Comparison of ENCODE assay signal across 12 cellular contexts in the genomic region with DNA sequence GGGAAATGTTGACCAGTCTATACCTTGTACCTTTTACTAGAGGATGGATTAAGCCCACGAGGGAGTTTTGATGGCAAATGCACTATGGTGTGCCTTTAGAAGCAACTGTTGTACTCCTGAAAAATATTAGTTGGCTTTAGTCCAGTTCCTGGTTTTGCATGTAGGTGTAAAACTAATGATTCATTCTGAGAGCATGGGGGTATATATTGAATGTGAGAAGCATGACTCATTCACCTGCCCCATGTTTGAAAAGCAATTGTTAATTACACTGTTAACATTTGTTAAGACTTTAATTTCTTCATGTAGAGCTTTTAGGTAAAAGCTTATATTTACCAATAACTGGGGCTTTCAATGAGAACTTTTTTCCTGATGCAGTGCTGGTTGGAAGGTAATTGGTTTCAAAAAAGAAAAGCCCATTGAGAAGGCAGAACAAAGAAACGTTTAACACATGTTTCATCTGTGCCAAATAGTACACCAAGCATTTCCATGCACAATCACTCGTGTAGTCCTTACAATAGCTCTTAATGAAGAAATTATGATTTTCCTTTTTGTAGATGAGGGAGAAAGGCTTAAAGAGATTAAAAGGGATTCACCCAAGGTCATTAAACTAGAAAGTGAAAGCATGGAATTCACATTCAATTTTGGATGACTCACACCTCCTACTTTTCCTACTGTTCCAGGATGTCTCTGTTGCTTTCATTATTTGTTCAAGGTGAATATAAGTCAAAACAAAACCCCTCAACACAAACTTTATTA.
DNase-seq lines count a peak whose midpoint lies in the region; ATAC-seq, FAIRE-seq and TF ChIP-seq lines count a peak whose summit lies in the region.
"Had no signal": no experiment of that assay in that cellular context is flagged by ENCODE, and none has a peak within 500 bp of the region (broad histone marks: within the 10 kb centered on the region; RNA-seq: fewer than 3 reads in every experiment).

No MANE protein-coding gene starts in this region.

- in situ Hi-C loops in HepG2 (cut with HindIII; ENCODE audit: extremely low pct_ligation_motif_present, low pct_unique_long_range_greater_than_20kb), result no loop called here

- WGBS in HepG2 (ENCODE audit: low lambda C conversion rate), result 64% methylated on average over 3 of the region's 3 CpGs
- WGBS in psoas muscle, 3 donors, result 37 to 54% (median 39%) methylated on average over 3 of the region's 3 CpGs

- H3K27ac ChIP-seq in HepG2 (ENCODE audit: extremely low read length, insufficient read depth, low read length), result no peak overlapping the region
- no peak overlapping the region for H3K27ac ChIP-seq in psoas muscle

- TF ChIP-seq RAD21 in HepG2 (CRISPR knock-in tag; IDR thresholded peaks at IDR 0.05), result no peak

- peak; percentile 83 for ATAC-seq in GM18502 (IDR thresholded peaks at IDR 0.05; ENCODE audit: poor library complexity, unreplicated experiment)
- ATAC-seq in HG02884 (IDR thresholded peaks at IDR 0.05; ENCODE audit: unreplicated experiment), result peak; percentile 60
- ATAC-seq in HepG2, result no peak
- no peak for ATAC-seq in HG02798 (IDR thresholded peaks at IDR 0.05; ENCODE audit: poor library complexity, unreplicated experiment)
- no peak for ATAC-seq in psoas muscle
- ATAC-seq: effector memory CD8-positive, alpha-beta T cell; T-cell had no signal

- TF ChIP-seq POLR2A in HepG2 (IDR thresholded peaks at IDR 0.05; ENCODE audit: insufficient read depth in 1 of 2, low read depth in 2 of 2, low read length in 2 of 2), result no peak

- TF ChIP-seq CTCF in HepG2 (CRISPR knock-in tag; IDR thresholded peaks at IDR 0.05), result no peak
- TF ChIP-seq CTCF in psoas muscle (IDR thresholded peaks at IDR 0.05), result no peak

- no peak overlapping the region for H3K9ac ChIP-seq in HepG2 (ENCODE audit: insufficient read depth, low read depth, low read length)

- CTCF ChIA-PET in HepG2 (lab: Yijun Ruan, JAX; ENCODE audit: low intra/inter-chr PET ratio, low total read pairs), result no interaction called here

- POLR2A ChIA-PET in HepG2 (lab: Yijun Ruan, JAX), result no interaction called here

- TF ChIP-seq EP300 in HepG2 (IDR thresholded peaks at IDR 0.05; ENCODE audit: low read depth in 2 of 2, low read length in 2 of 2), result no peak
- no peak for TF ChIP-seq EP300 in HepG2 (CRISPR knock-in tag; IDR thresholded peaks at IDR 0.05; ENCODE audit: borderline replicate concordance)

- no peaks in the 10 kb centered on the region for H3K36me3 ChIP-seq in HepG2 (replicated peaks in 1 of 2; ENCODE audit: control insufficient read depth in 1 of 2, insufficient read depth in 2 of 2, low read length in 2 of 2)
- no peaks in the 10 kb centered on the region for H3K36me3 ChIP-seq in psoas muscle (ENCODE audit: insufficient read depth in 1 of 2, low read depth in 1 of 2)

- H3K9me3 ChIP-seq in HepG2 (ENCODE audit: low read length) (no peaks in the 10 kb centered on the region), psoas muscle (no peaks in the 10 kb centered on the region)

- intact Hi-C loops in HepG2 (cut with micrococcal nuclease; ENCODE audit: unreplicated experiment), result no loop called here
- intact Hi-C loops in psoas muscle (cut with DNase I), result loop anchor here in 1 of 2 donors (1.0 kb wide), 1 partner anchor 15 kb away; no protein-coding TSS in a partner anchor

- no peak for FAIRE-seq in HepG2 (lab: Jason Lieb, UNC)

- no peak overlapping the region for H3K4me2 ChIP-seq in HepG2 (ENCODE audit: low read depth, low read length)

- no peak overlapping the region for H3K4me3 ChIP-seq in HepG2 (replicated peaks in 1 of 3; ENCODE audit: insufficient read depth in 1 of 3, low read depth in 2 of 3, low read length in 3 of 3)
- no peak overlapping the region for H3K4me3 ChIP-seq in psoas muscle

- no TSS peak for BruUV-seq in HepG2 (replicated peaks; lab: Mats Ljungman, UMichigan)

- DNase-seq in RKO (ENCODE audit: low spot score) (peak; percentile 16), HepG2 (ENCODE audit: low spot score) (peak; percentile 21), psoas muscle (no peak), NCI-H1092 (lab: John Stamatoyannopoulos, UW) (no peak), GM03348 (ENCODE audit: low spot score) (no peak)
- DNase-seq: effector memory CD8-positive, alpha-beta T cell; NCI-H1694; stimulated activated CD4-positive, alpha-beta T cell treated with anti-CD3 and anti-CD28 coated beads, Interleukin-15, amount 100 ng/mL, for 24 hours; T-cell had no signal

- H3K27me3 ChIP-seq in HepG2 (ENCODE audit: control insufficient read depth in 1 of 2, insufficient read depth in 2 of 2, low read length in 2 of 2) (no peaks in the 10 kb centered on the region), psoas muscle (ENCODE audit: insufficient read depth in 3 of 3, low read length in 2 of 3) (no peaks in the 10 kb centered on the region)

- no peaks in the 10 kb centered on the region for H4K20me1 ChIP-seq in HepG2 (ENCODE audit: insufficient read depth, low read length)

- H2AFZ ChIP-seq in HepG2 (ENCODE audit: low read length), result no peak overlapping the region

- H3K79me2 ChIP-seq in HepG2 (ENCODE audit: insufficient read depth, low read length), result no peaks in the 10 kb centered on the region

- H3K4me1 ChIP-seq in HepG2 (ENCODE audit: insufficient read depth, low read length) (peaks cover 25% of the 10 kb centered on the region), psoas muscle (no peaks in the 10 kb centered on the region)

TF ChIP-seq in HepG2, 621 proteins besides CTCF, POLR2A, EP300 and RAD21:
- TF ChIP-seq, protein P1, sequence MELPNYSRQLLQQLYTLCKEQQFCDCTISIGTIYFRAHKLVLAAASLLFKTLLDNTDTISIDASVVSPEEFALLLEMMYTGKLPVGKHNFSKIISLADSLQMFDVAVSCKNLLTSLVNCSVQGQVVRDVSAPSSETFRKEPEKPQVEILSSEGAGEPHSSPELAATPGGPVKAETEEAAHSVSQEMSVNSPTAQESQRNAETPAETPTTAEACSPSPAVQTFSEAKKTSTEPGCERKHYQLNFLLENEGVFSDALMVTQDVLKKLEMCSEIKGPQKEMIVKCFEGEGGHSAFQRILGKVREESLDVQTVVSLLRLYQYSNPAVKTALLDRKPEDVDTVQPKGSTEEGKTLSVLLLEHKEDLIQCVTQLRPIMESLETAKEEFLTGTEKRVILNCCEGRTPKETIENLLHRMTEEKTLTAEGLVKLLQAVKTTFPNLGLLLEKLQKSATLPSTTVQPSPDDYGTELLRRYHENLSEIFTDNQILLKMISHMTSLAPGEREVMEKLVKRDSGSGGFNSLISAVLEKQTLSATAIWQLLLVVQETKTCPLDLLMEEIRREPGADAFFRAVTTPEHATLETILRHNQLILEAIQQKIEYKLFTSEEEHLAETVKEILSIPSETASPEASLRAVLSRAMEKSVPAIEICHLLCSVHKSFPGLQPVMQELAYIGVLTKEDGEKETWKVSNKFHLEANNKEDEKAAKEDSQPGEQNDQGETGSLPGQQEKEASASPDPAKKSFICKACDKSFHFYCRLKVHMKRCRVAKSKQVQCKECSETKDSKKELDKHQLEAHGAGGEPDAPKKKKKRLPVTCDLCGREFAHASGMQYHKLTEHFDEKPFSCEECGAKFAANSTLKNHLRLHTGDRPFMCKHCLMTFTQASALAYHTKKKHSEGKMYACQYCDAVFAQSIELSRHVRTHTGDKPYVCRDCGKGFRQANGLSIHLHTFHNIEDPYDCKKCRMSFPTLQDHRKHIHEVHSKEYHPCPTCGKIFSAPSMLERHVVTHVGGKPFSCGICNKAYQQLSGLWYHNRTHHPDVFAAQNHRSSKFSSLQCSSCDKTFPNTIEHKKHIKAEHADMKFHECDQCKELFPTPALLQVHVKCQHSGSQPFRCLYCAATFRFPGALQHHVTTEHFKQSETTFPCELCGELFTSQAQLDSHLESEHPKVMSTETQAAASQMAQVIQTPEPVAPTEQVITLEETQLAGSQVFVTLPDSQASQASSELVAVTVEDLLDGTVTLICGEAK (IDR thresholded peaks at IDR 0.05), result peak; percentile 46; the same call in 1 of the 2 replicates
- TF ChIP-seq, protein P1 (CRISPR knock-in tag; IDR thresholded peaks at IDR 0.05), result no peak
- no peak for TF ChIP-seq ZNF670 (CRISPR knock-in tag; IDR thresholded peaks at IDR 0.05; ENCODE audit: borderline replicate concordance)

Comparison
In these comparisons a context has a peak if more than half of its experiments do, and no peak if none do; other contexts are left out.
1. ATAC-seq: peak in GM18502 (single experiment) and HG02884 (single experiment); none in HepG2 (single experiment), HG02798 (single experiment) and psoas muscle (0 of 4).
2. DNase-seq: peak in RKO (single experiment) and HepG2 (single experiment); none in psoas muscle (0 of 2), NCI-H1092 (single experiment) and GM03348 (single experiment).